8 cellular contexts compared by ENCODE assay signal in genomic region chr6:6080975-6081374, GRCh38.
"Had no signal": no experiment of that assay in that cellular context is flagged by ENCODE, and none has a peak within 500 bp of the region (broad histone marks: within the 10 kb centered on the region; RNA-seq: fewer than 3 reads in every experiment).

No MANE protein-coding gene starts in this region.

- H2AFZ ChIP-seq: GM23248 had no signal

- ATAC-seq: HCT116, K562 had no signal

- H3K4me3 ChIP-seq: GM23248, HAP-1, K562 had no signal

- H3K9me3 ChIP-seq: HAP-1 had no signal

- FAIRE-seq: K562 had no signal

- H3K9ac ChIP-seq: GM23248 had no signal

- DNase-seq: GM23248, GOT3, H7, IMR-90 had no signal

- H3K4me1 ChIP-seq: HAP-1 had no signal

- H3K27ac ChIP-seq: GM23248, HL-60 had no signal

- H3K36me3 ChIP-seq: HAP-1 had no signal
